In the genomic region with DNA sequence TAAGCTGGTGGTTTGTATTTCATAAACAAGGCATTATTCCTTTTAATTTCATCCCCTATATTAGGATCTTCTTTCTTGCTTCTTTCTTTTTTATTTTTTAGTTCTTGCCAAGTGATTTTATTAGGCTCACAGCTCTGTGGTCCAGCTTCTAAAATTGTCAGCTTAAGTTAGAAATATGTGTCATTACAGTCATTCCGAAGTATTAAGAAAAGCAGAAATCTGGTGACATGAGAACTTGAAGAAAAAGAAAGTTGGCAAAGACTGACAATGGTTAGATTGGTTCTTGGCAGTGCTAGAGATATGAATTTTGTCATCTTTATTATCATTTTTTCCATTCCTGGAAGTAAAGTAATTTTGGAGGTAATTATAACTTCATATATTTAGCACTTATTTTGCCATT, we compare ENCODE assay signal across 1 cellular context.
TF ChIP-seq lines count a peak whose summit lies in the region.

No MANE protein-coding gene starts in this region.

TF ChIP-seq in IMR-90, 13 proteins besides CTCF, POLR2A, EP300 and RAD21 (continued from another document):
- TF ChIP-seq MXI1 (IDR thresholded peaks at IDR 0.05; ENCODE audit: borderline replicate concordance, low read depth, low read length) (no peak), SMC3 (IDR thresholded peaks at IDR 0.05; ENCODE audit: low read depth, low read length) (no peak)
